ENCODE assay signal across 10 cellular contexts in genomic region chr17:78253636-78253945, GRCh38. TPM values are rescaled to one million over a fixed set of nuclear protein-coding genes. Genes with fewer than 3 reads are reported as not detected.
A peak's percentile ranks its signal among the peaks of the same experiment; 100 is the strongest.
DNase-seq lines count a peak whose midpoint lies in the region; ATAC-seq, FAIRE-seq and TF ChIP-seq lines count a peak whose summit lies in the region.
"Not testable (repeated sequence)": the region's sequence is repeated elsewhere in the genome, so short reads cannot be mapped to it uniquely, and the experiment has no call there.
"Had no signal": no experiment of that assay in that cellular context is flagged by ENCODE, and none has a peak within 500 bp of the region (broad histone marks: within the 10 kb centered on the region; RNA-seq: fewer than 3 reads in every experiment).

No MANE protein-coding gene starts in this region.

- peak overlapping the region; percentile 52 for H3K4me2 ChIP-seq in GM12878 (ENCODE audit: control insufficient read depth, insufficient read depth)
- H3K4me2 ChIP-seq in keratinocyte (ENCODE audit: control insufficient read depth, extremely low read depth, insufficient read depth, low read depth, low read length): peak overlapping the region; percentile 80
- H3K4me2 ChIP-seq in neuronal stem cell (ENCODE audit: insufficient read depth, low read length, poor library complexity, severe bottlenecking): peak overlapping the region; percentile 76

- H3K14ac ChIP-seq in neuronal stem cell (ENCODE audit: low read length): not testable (repeated sequence)

- not testable (repeated sequence) for H3K9me3 ChIP-seq in GM12878 (replicated peaks; ENCODE audit: control insufficient read depth, insufficient read depth, low read length); keratinocyte (ENCODE audit: control insufficient read depth, low read depth, low read length); neuronal stem cell (replicated peaks in 1 of 2; ENCODE audit: control insufficient read depth in 2 of 2, insufficient read depth in 1 of 2, low read depth in 1 of 2, low read length in 2 of 2); suprapubic skin

- TF ChIP-seq CTCF in CD14-positive monocyte (IDR thresholded peaks at IDR 0.05); LNCaP clone FGC (IDR thresholded peaks at IDR 0.05; ENCODE audit: control insufficient read depth, extremely low read depth, insufficient read depth); activated B cell treated with CpG ODN at 0.5 μM for 24 hours (IDR thresholded peaks at IDR 0.05); GM12878 (IDR thresholded peaks at IDR 0.05 in 2 of 3, conservative IDR thresholded peaks at IDR 0.05 in 1 of 3; ENCODE audit: control insufficient read depth in 2 of 3, extremely low read depth in 1 of 3, insufficient read depth in 1 of 3, low read depth in 3 of 3, low read length in 3 of 3); epithelial cell of proximal tubule (conservative IDR thresholded peaks at IDR 0.05; ENCODE audit: low read depth, low read length); keratinocyte (optimal IDR thresholded peaks at IDR 0.05 in 1 of 3, IDR thresholded peaks at IDR 0.05 in 1 of 3, conservative IDR thresholded peaks at IDR 0.05 in 1 of 3; ENCODE audit: extremely low read depth in 1 of 3, insufficient read depth in 2 of 3, low read length in 3 of 3); suprapubic skin (IDR thresholded peaks at IDR 0.05): not testable (repeated sequence)

- not testable (repeated sequence) for H3K27ac ChIP-seq in GM12878 (ENCODE audit: control insufficient read depth, insufficient read depth); keratinocyte (ENCODE audit: control insufficient read depth, insufficient read depth, low read length); neuronal stem cell (replicated peaks; ENCODE audit: low read length); suprapubic skin

- SMC1A ChIA-PET in GM12878 (lab: Charles Lee; ENCODE audit: uncharacterized antibody, unreplicated experiment): not testable (repeated sequence)

- not testable (repeated sequence) for H2BK5ac ChIP-seq in neuronal stem cell (ENCODE audit: low read length)

- not testable (repeated sequence) for H2AK5ac ChIP-seq in neuronal stem cell (ENCODE audit: low read depth, low read length)

- H3K23ac ChIP-seq in neuronal stem cell (ENCODE audit: low read depth, low read length, poor library complexity): peak overlapping the region; percentile 100

- dilution Hi-C loops in keratinocyte (cut with MboI; ENCODE audit: extremely low pct_ligation_motif_present, low sequenced_read_pairs): not testable (repeated sequence)

- ATAC-seq in activated B cell treated with CpG ODN at 0.5 μM for 24 hours (ENCODE audit: low read depth); GM12878: not testable (repeated sequence)

- not testable (repeated sequence) for H3K79me2 ChIP-seq in GM12878 (ENCODE audit: control insufficient read depth, insufficient read depth, low read length); keratinocyte (ENCODE audit: control insufficient read depth, insufficient read depth, low read length)

- H3K27me3 ChIP-seq in GM12878 (replicated peaks in 1 of 2; ENCODE audit: control insufficient read depth in 2 of 2, insufficient read depth in 2 of 2, low read length in 1 of 2); neuronal stem cell (ENCODE audit: control insufficient read depth in 3 of 3, insufficient read depth in 3 of 3, low read depth in 1 of 3, low read length in 3 of 3): not testable (repeated sequence)
- H3K27me3 ChIP-seq in keratinocyte (ENCODE audit: control insufficient read depth, extremely low read depth, insufficient read depth, low read length) (peaks cover 17% of the 10 kb centered on the region), suprapubic skin (peaks cover 14% of the 10 kb centered on the region)

- H3K4me3 ChIP-seq in LNCaP clone FGC (ENCODE audit: low read depth, low read length): peak overlapping the region; percentile 92
- H3K4me3 ChIP-seq in GM12878: peak overlapping the region; percentile 77; the same call in 1 of the 2 replicates
- H3K4me3 ChIP-seq in epithelial cell of proximal tubule (ENCODE audit: low read depth, low read length): peak overlapping the region; percentile 86
- peak overlapping the region; percentile 76 to 89 (median 84) for H3K4me3 ChIP-seq in keratinocyte (ENCODE audit: control insufficient read depth in 2 of 3, extremely low read depth in 1 of 3, insufficient read depth in 2 of 3, low read depth in 1 of 3, low read length in 3 of 3)
- H3K4me3 ChIP-seq in neuronal stem cell (ENCODE audit: low read length in 2 of 2): peak overlapping the region in 1 of 2 donors; percentile 52
- H3K4me3 ChIP-seq in suprapubic skin: peak overlapping the region; percentile 98

- in situ Hi-C loops in GM12878 (cut with MboI): not testable (repeated sequence)

- TF ChIP-seq POLR2A in GM12878 (IDR thresholded peaks at IDR 0.05; ENCODE audit: low read depth, low read length); suprapubic skin (IDR thresholded peaks at IDR 0.05): not testable (repeated sequence)

- CTCF ChIA-PET in activated B cell treated with CpG ODN at 0.5 μM for 24 hours (lab: Charles Lee) (interaction anchor here (1.5 kb wide), 1 partner anchor 169 kb away, joined by 4 read pairs; no protein-coding TSS in a partner anchor), GM12878 (lab: Yijun Ruan, JAX) (interaction anchor here (4.3 to 5.9 kb wide), 2 partner anchors 168 to 169 kb away, joined by 37 to 82 read pairs; no protein-coding TSS in a partner anchor)

- H3K4me1 ChIP-seq in GM12878 (ENCODE audit: control insufficient read depth, insufficient read depth, low read length): peaks cover 47% of the 10 kb centered on the region
- not testable (repeated sequence) for H3K4me1 ChIP-seq in keratinocyte (ENCODE audit: control insufficient read depth, extremely low read depth, insufficient read depth, low read length)
- H3K4me1 ChIP-seq in neuronal stem cell (ENCODE audit: control insufficient read depth in 2 of 2, insufficient read depth in 1 of 2, low read depth in 1 of 2, low read length in 2 of 2): peaks cover 35 to 52% of the 10 kb centered on the region in 2 donors
- peaks cover 38% of the 10 kb centered on the region for H3K4me1 ChIP-seq in suprapubic skin

- not testable (repeated sequence) for H4K20me1 ChIP-seq in GM12878 (ENCODE audit: control insufficient read depth, insufficient read depth); keratinocyte (ENCODE audit: control insufficient read depth, extremely low read depth, insufficient read depth, low read length)

- not testable (repeated sequence) for H2BK15ac ChIP-seq in neuronal stem cell (ENCODE audit: low read length)

- H3K18ac ChIP-seq in neuronal stem cell (ENCODE audit: low read length): not testable (repeated sequence)

- not testable (repeated sequence) for TF ChIP-seq EP300 in GM12878 (IDR thresholded peaks at IDR 0.05; ENCODE audit: borderline replicate concordance in 1 of 2, control insufficient read depth in 1 of 2, low read depth in 2 of 2, low read length in 2 of 2); suprapubic skin (IDR thresholded peaks at IDR 0.05)

- H2BK120ac ChIP-seq in neuronal stem cell (ENCODE audit: low read depth, low read length): not testable (repeated sequence)

- not testable (repeated sequence) for TF ChIP-seq RAD21 in GM12878 (IDR thresholded peaks at IDR 0.05; ENCODE audit: insufficient read depth, low read depth, low read length)

- peak overlapping the region; percentile 68 to 86 for H3K4me3 Mint-ChIP-seq in CD14-positive monocyte
- H3K4me3 Mint-ChIP-seq in activated B cell treated with CpG ODN at 0.5 μM for 24 hours: peak overlapping the region; percentile 82

- not testable (repeated sequence) for H3K9me3 Mint-ChIP-seq in CD14-positive monocyte, activated B cell treated with CpG ODN at 0.5 μM for 24 hours

- peaks cover 7 to 10% (median 8%) of the 10 kb centered on the region in 3 donors for H3K27me3 Mint-ChIP-seq in CD14-positive monocyte (ENCODE audit: low read depth in 3 of 3)
- not testable (repeated sequence) for H3K27me3 Mint-ChIP-seq in activated B cell treated with CpG ODN at 0.5 μM for 24 hours

- H4K91ac ChIP-seq in neuronal stem cell (ENCODE audit: low read depth, low read length, poor library complexity): not testable (repeated sequence)

- not testable (repeated sequence) for H2AFZ ChIP-seq in GM12878 (ENCODE audit: control insufficient read depth, low read depth, low read length); keratinocyte (ENCODE audit: control insufficient read depth, low read length); neuronal stem cell (ENCODE audit: low read length)

- intact Hi-C loops in CD14-positive monocyte (cut with micrococcal nuclease): loop anchor here (5.0 kb wide), 3 partner anchors 41 to 454 kb away; partner anchors contain the start of gene BIRC5 (in 2 of the 2)
- intact Hi-C loops in activated B cell treated with CpG ODN at 0.5 μM for 24 hours (cut with micrococcal nuclease): loop anchor here (5.0 kb wide), 1 partner anchor 121 kb away; the partner anchor contains the start of gene TMC8
- intact Hi-C loops in GM12878 (cut with micrococcal nuclease; ENCODE audit: unreplicated experiment): loop anchor here (5.0 kb wide), 1 partner anchor 66 kb away; the partner anchor contains the start of genes AFMID and TK1

- H2BK12ac ChIP-seq in neuronal stem cell (ENCODE audit: low read length): not testable (repeated sequence)

- H3K9me1 ChIP-seq in keratinocyte (ENCODE audit: control insufficient read depth, extremely low read depth, insufficient read depth, low read length): not testable (repeated sequence)

- not testable (repeated sequence) for H3K36me3 Mint-ChIP-seq in CD14-positive monocyte; activated B cell treated with CpG ODN at 0.5 μM for 24 hours (ENCODE audit: low read depth)

- POLR2A ChIA-PET in activated B cell treated with CpG ODN at 0.5 μM for 24 hours (lab: Charles Lee): interaction anchor here (2.9 kb wide), 1 partner anchor 11 kb away, joined by 13 read pairs; no protein-coding TSS in a partner anchor
- POLR2A ChIA-PET in GM12878 (lab: Charles Lee): interaction anchor here (0.7 kb wide), 1 partner anchor 39 kb away, joined by 5 read pairs; no protein-coding TSS in a partner anchor

- H3K4me1 Mint-ChIP-seq in CD14-positive monocyte (peaks cover 43% of the 10 kb centered on the region), activated B cell treated with CpG ODN at 0.5 μM for 24 hours (peaks cover 47% of the 10 kb centered on the region)

- H3K4ac ChIP-seq in neuronal stem cell (ENCODE audit: low read length): not testable (repeated sequence)

- not testable (repeated sequence) for H3K9ac ChIP-seq in GM12878 (ENCODE audit: control insufficient read depth, insufficient read depth, low read length); keratinocyte (ENCODE audit: control insufficient read depth, extremely low read depth, insufficient read depth, low read length); neuronal stem cell (ENCODE audit: low read depth, low read length, poor library complexity)

- 84% methylated on average over 11 of the region's 12 CpGs for WGBS in GM12878 (ENCODE audit: insufficient coverage, insufficient replicate concordance, low lambda C conversion rate, missing lambda C conversion rate)
- no CpG with 5 or more reads among the region's 12 CpGs for WGBS in neuronal stem cell (ENCODE audit: extremely low coverage in 2 of 2, insufficient read length in 2 of 2, insufficient replicate concordance in 1 of 2), 2 donors
- 90% methylated on average over 12 of the region's 12 CpGs for WGBS in suprapubic skin

- not testable (repeated sequence) for H3K79me1 ChIP-seq in neuronal stem cell (ENCODE audit: low read depth, low read length)

- RAD21 ChIA-PET in GM12878 (lab: Charles Lee; ENCODE audit: unreplicated experiment): interaction anchor here (0.6 kb wide), 2 partner anchors 72 to 169 kb away, joined by 3 read pairs; no protein-coding TSS in a partner anchor

- peak overlapping the region in 1 of 7 donors; percentile 41 for H3K27ac Mint-ChIP-seq in CD14-positive monocyte
- peak overlapping the region; percentile 51 for H3K27ac Mint-ChIP-seq in activated B cell treated with CpG ODN at 0.5 μM for 24 hours

- BruUV-seq in GM12878 (replicated peaks; lab: Mats Ljungman, UMichigan): not testable (repeated sequence)

- H3K36me3 ChIP-seq in GM12878 (ENCODE audit: control insufficient read depth in 2 of 2, insufficient read depth in 2 of 2, low read length in 1 of 2); keratinocyte (ENCODE audit: control insufficient read depth in 2 of 2, extremely low read depth in 1 of 2, insufficient read depth in 2 of 2, low read length in 2 of 2); neuronal stem cell (replicated peaks in 1 of 2; ENCODE audit: control insufficient read depth in 2 of 2, insufficient read depth in 2 of 2, low read length in 2 of 2); suprapubic skin: not testable (repeated sequence)

- FAIRE-seq in GM12878 (lab: Jason Lieb, UNC); keratinocyte (lab: Jason Lieb, UNC): not testable (repeated sequence)

- H4K8ac ChIP-seq in neuronal stem cell (ENCODE audit: low read depth, low read length): not testable (repeated sequence)

- DNase-seq in CD14-positive monocyte (ENCODE audit: low spot score); LNCaP clone FGC (ENCODE audit: low read depth); activated B cell treated with CpG ODN at 0.5 μM for 24 hours; GM12878 (ENCODE audit: low read depth, low spot score); epithelial cell of proximal tubule (ENCODE audit: low read depth); keratinocyte (ENCODE audit: low read depth, low spot score); neuronal stem cell (ENCODE audit: low spot score); suprapubic skin (ENCODE audit: low spot score in 2 of 2): not testable (repeated sequence)

RNA-seq across cellular contexts. Expression of gene TMEM235, which starts 22.2 kb away (rescaled TPM):
- polyA plus RNA-seq in CD14-positive monocyte (not detected), GM12878 (2011; rRNA removed) (not detected in 2 replicates), GM12878 (2014; fragmentation: Illumina TruSeq; extraction: Trizol) (not detected in 2 replicates), GM12878 (2014; fragmentation: Nextera tagmentation; extraction: Ambion mirVana) (not detected), GM12878 (2014; rRNA removed) (not detected in 2 replicates), GM12878 (2016; fragmentation: Nextera tagmentation; extraction: Ambion mirVana) (not detected), keratinocyte (not detected in 3 replicates)
- total RNA-seq in activated B cell treated with CpG ODN at 0.5 μM for 24 hours (not detected in 2 replicates), GM12878 (2014; rRNA removed) (not detected in 2 replicates), GM12878 (2014; rRNA removed; fragmentation: Illumina TruSeq; extraction: Trizol) (not detected in 2 replicates), GM12878 (2021) (not detected in 2 replicates), epithelial cell of proximal tubule (not detected in 2 replicates), suprapubic skin (not detected)
- total RNA-seq in GM12878 (2013; cell fraction: nucleolus; rRNA removed): not detected in 2 replicates
- not detected for polyA plus RNA-seq in GM12878 (2011; ENCODE audit: low read depth)
- polyA plus RNA-seq in GM12878 (2011; cell fraction: cytosol; rRNA removed): not detected in 2 replicates
- polyA plus RNA-seq in GM12878 (2011; cell fraction: nucleus; rRNA removed): not detected in 2 replicates
- not detected in 2 replicates for polyA plus RNA-seq in GM12878 (2012)
- polyA minus RNA-seq in GM12878 (2011; rRNA and poly(A)+ RNA removed): not detected in 2 replicates
- polyA minus RNA-seq in GM12878 (2011; cell fraction: cytosol; rRNA and poly(A)+ RNA removed): not detected in 2 replicates
- polyA minus RNA-seq in GM12878 (2011; cell fraction: nucleus; rRNA and poly(A)+ RNA removed): not detected in 2 replicates
- polyA plus RNA-seq in keratinocyte (2011; ENCODE audit: low read depth): not detected
- not detected in 2 replicates for polyA plus RNA-seq in keratinocyte (2011; cell fraction: cytosol; rRNA removed)
- polyA plus RNA-seq in keratinocyte (2011; cell fraction: nucleus; rRNA removed): not detected in 2 replicates
- not detected in 2 replicates for polyA plus RNA-seq in keratinocyte (2012; ENCODE audit: low replicate concordance)
- polyA minus RNA-seq in keratinocyte: not detected in 3 replicates
- not detected for polyA minus RNA-seq in keratinocyte (2011; cell fraction: cytosol; rRNA and poly(A)+ RNA removed)
- not detected in 2 replicates for polyA minus RNA-seq in keratinocyte (2011; cell fraction: nucleus; rRNA and poly(A)+ RNA removed)
- polyA plus RNA-seq in neuronal stem cell (2013, experiment 1 of 2): not detected
- not detected for polyA plus RNA-seq in neuronal stem cell (2013, experiment 2 of 2)
- total RNA-seq: HT1080, lower leg skin had no signal

RNA-seq across cellular contexts. Expression of gene BIRC5, which starts 39.5 kb away (rescaled TPM):
- polyA plus RNA-seq in CD14-positive monocyte (not detected), GM12878 (2011; rRNA removed) (41.0 and 49.0 TPM in 2 replicates), GM12878 (2014; fragmentation: Illumina TruSeq; extraction: Trizol) (31.4 and 51.7 TPM in 2 replicates), GM12878 (2014; fragmentation: Nextera tagmentation; extraction: Ambion mirVana) (10 to 100 TPM; 89.2 to 92.4 TPM), GM12878 (2014; rRNA removed) (115 and 119 TPM in 2 replicates), GM12878 (2016; fragmentation: Nextera tagmentation; extraction: Ambion mirVana) (100 to 1,000 TPM; 163 to 175 TPM), keratinocyte (1.6 to 16.1 TPM (median 11.5 TPM) in 3 replicates)
- total RNA-seq in activated B cell treated with CpG ODN at 0.5 μM for 24 hours (0.81 and 1.0 TPM in 2 replicates), GM12878 (2014; rRNA removed) (104 and 105 TPM in 2 replicates), GM12878 (2014; rRNA removed; fragmentation: Illumina TruSeq; extraction: Trizol) (64.3 and 74.8 TPM in 2 replicates), GM12878 (2021) (73.8 and 76.9 TPM in 2 replicates), epithelial cell of proximal tubule (68.0 and 129 TPM in 2 replicates), suprapubic skin (1 to 10 TPM; 3.7 to 9.6 (median 5.5) TPM)
- total RNA-seq in GM12878 (2013; cell fraction: nucleolus; rRNA removed): 25.6 and 33.4 TPM in 2 replicates
- polyA plus RNA-seq in GM12878 (2011; ENCODE audit: low read depth): 23.5 TPM
- polyA plus RNA-seq in GM12878 (2011; cell fraction: cytosol; rRNA removed): 49.0 and 62.8 TPM in 2 replicates
- polyA plus RNA-seq in GM12878 (2011; cell fraction: nucleus; rRNA removed): 34.8 and 41.5 TPM in 2 replicates
- 38.2 and 42.6 TPM in 2 replicates for polyA plus RNA-seq in GM12878 (2012)
- 43.5 and 58.7 TPM in 2 replicates for polyA minus RNA-seq in GM12878 (2011; rRNA and poly(A)+ RNA removed)
- 15.9 and 16.1 TPM in 2 replicates for polyA minus RNA-seq in GM12878 (2011; cell fraction: cytosol; rRNA and poly(A)+ RNA removed)
- 15.5 and 29.3 TPM in 2 replicates for polyA minus RNA-seq in GM12878 (2011; cell fraction: nucleus; rRNA and poly(A)+ RNA removed)
- 0.72 TPM for polyA plus RNA-seq in keratinocyte (2011; ENCODE audit: low read depth)
- polyA plus RNA-seq in keratinocyte (2011; cell fraction: cytosol; rRNA removed): 2.3 and 2.6 TPM in 2 replicates
- polyA plus RNA-seq in keratinocyte (2011; cell fraction: nucleus; rRNA removed): 0.83 and 1.5 TPM in 2 replicates
- 0.59 and 18.7 TPM in 2 replicates for polyA plus RNA-seq in keratinocyte (2012; ENCODE audit: low replicate concordance)
- 1.8 to 14.3 TPM (median 11.0 TPM) in 3 replicates for polyA minus RNA-seq in keratinocyte
- 9.2 TPM for polyA minus RNA-seq in keratinocyte (2011; cell fraction: cytosol; rRNA and poly(A)+ RNA removed)
- 0.21 and 0.54 TPM in 2 replicates for polyA minus RNA-seq in keratinocyte (2011; cell fraction: nucleus; rRNA and poly(A)+ RNA removed)
- polyA plus RNA-seq in neuronal stem cell (2013, experiment 1 of 2): 118 TPM
- 125 TPM for polyA plus RNA-seq in neuronal stem cell (2013, experiment 2 of 2)
